ENCODE assay signal across 16 cellular contexts in genomic region chr16:82891918-82892317, GRCh38.
"Had no signal": no experiment of that assay in that cellular context is flagged by ENCODE, and none has a peak within 500 bp of the region (broad histone marks: within the 10 kb centered on the region; RNA-seq: fewer than 3 reads in every experiment).

No MANE protein-coding gene starts in this region.

- H3K9me3 ChIP-seq: colonic mucosa, lower lobe of right lung, neutrophil, stomach had no signal

- H3K27ac ChIP-seq: colonic mucosa, lower lobe of right lung, neutrophil, stomach had no signal

- H3K36me3 ChIP-seq: colonic mucosa, lower lobe of right lung, neutrophil, stomach had no signal

- H3K4me3 ChIP-seq: colonic mucosa, lower lobe of right lung, stomach had no signal

- H3K27me3 ChIP-seq: colonic mucosa, neutrophil, stomach had no signal

- DNase-seq: activated CD4-positive, alpha-beta memory T cell treated with anti-CD3 and anti-CD28 coated beads, Interleukin-2, amount 10 ng/mL, durations not matched to agents 7 days and 5 days; activated CD4-positive, alpha-beta T cell treated with anti-CD3 and anti-CD28 coated beads for 48 hours; activated CD4-positive, CD25-positive, alpha-beta regulatory T cell; activated CD8-positive, alpha-beta memory T cell treated with anti-CD3 and anti-CD28 coated beads, Interleukin-2, amount 10 ng/mL, durations not matched to agents 7 days and 5 days; colonic mucosa; erythroblast; head of caudate nucleus; lower lobe of right lung; retina; small intestine; stimulated activated CD4-positive, alpha-beta T cell treated with anti-CD3 and anti-CD28 coated beads, Interleukin-15, amount 100 ng/mL, for 24 hours; stimulated activated CD4-positive, alpha-beta T cell treated with anti-CD3 and anti-CD28 coated beads, Interleukin-2, amount 100 ng/mL, for 48 hours; stomach; T1000 had no signal

- H3K4me1 ChIP-seq: colonic mucosa, lower lobe of right lung had no signal

- ATAC-seq: activated CD8-positive, alpha-beta memory T cell treated with anti-CD3 and anti-CD28 coated beads, Interleukin-2, amount 10 ng/mL, durations not matched to agents 7 days and 5 days; lower lobe of right lung; natural killer cell treated with Interleukin-12 subunit alpha and Interleukin-12 subunit beta and Interleukin-15 and Interleukin-18, amount 100 ng/mL, for 72 hours had no signal
